ENCODE assay signal across 11 cellular contexts in the genomic region with DNA sequence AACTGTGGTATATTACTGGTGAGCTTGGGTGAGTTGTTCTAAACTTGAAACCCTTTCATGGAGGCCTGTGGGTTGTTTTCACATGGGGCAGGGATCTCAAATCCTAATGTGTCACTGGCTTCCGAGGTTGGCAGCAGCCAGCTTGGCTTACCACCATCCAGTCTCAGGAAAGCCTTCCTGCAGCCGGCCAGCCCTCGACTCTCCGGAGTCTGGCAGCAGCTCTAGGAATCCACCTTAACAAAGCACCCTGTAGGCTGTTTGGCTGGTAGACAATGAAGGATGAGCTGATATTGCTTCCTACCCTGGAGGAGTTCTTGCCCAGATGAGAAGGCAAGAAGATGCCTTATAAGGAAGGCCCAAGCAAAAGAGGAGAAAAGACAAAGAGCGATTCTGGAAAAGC.
DNase-seq lines count a peak whose midpoint lies in the region; ATAC-seq and TF ChIP-seq lines count a peak whose summit lies in the region.
"Had no signal": no experiment of that assay in that cellular context is flagged by ENCODE, and none has a peak within 500 bp of the region (broad histone marks: within the 10 kb centered on the region; RNA-seq: fewer than 3 reads in every experiment).

No MANE protein-coding gene starts in this region.

- peaks cover 5% of the 10 kb centered on the region for H3F3A ChIP-seq in SK-N-SH (replicated peaks; ENCODE audit: insufficient read depth)

- WGBS in SK-N-SH (ENCODE audit: low lambda C conversion rate), result 55% methylated on average over 5 of the region's 5 CpGs

- intact Hi-C loops in activated CD4-positive, alpha-beta T cell treated with anti-CD3 and anti-CD28 coated beads, Interleukin-2, amount 10 ng/mL, durations not matched to agents 24 days and 14 days (cut with micrococcal nuclease), result loop anchor here (5.0 to 10.0 kb wide), 2 partner anchors 41 to 231 kb away; no protein-coding TSS in a partner anchor

- TF ChIP-seq CTCF in SK-N-SH (IDR thresholded peaks at IDR 0.05) (no peak), nephron progenitor cell (IDR thresholded peaks at IDR 0.05) (no peak)

- H3K9me3 Mint-ChIP-seq in CD8-positive, alpha-beta memory T cell, result no peaks in the 10 kb centered on the region
- no peaks in the 10 kb centered on the region for H3K9me3 Mint-ChIP-seq in nephron progenitor cell
- no peaks in the 10 kb centered on the region for H3K9me3 Mint-ChIP-seq in stimulated activated effector memory CD8-positive, alpha-beta T cell treated with anti-CD3 and anti-CD28 coated beads, Interleukin-12 subunit alpha, Interleukin-12 subunit beta, amount 100 ng/mL, for 72 hours
- H3K9me3 Mint-ChIP-seq in activated CD4-positive, alpha-beta T cell treated with anti-CD3 and anti-CD28 coated beads, Interleukin-2, amount 10 ng/mL, durations not matched to agents 24 days and 14 days, result no peaks in the 10 kb centered on the region
- H3K9me3 Mint-ChIP-seq: T-helper 1 cell treated with Interleukin-12 subunit alpha and Interleukin-12 subunit beta and Interleukin-4 antibody, amounts not matched to agents 30 μg/mL and 1 μg/mL, for 36 hours had no signal

- ATAC-seq in stimulated activated effector memory CD8-positive, alpha-beta T cell treated with anti-CD3 and anti-CD28 coated beads, Interleukin-12 subunit alpha, Interleukin-12 subunit beta, amount 100 ng/mL, for 72 hours, result no peak
- ATAC-seq in GM18909 (IDR thresholded peaks at IDR 0.05; ENCODE audit: poor library complexity, unreplicated experiment), result no peak

- H3K4me2 ChIP-seq in SK-N-SH, result no peak overlapping the region

- CTCF ChIA-PET in CD8-positive, alpha-beta memory T cell (lab: Charles Lee), result no interaction called here
- CTCF ChIA-PET in SK-N-SH (lab: Yijun Ruan, JAX), result interaction anchor here (1.5 kb wide), 2 partner anchors 339 to 341 kb away, joined by 3 to 15 read pairs; no protein-coding TSS in a partner anchor

- H2AFZ ChIP-seq in SK-N-SH (ENCODE audit: low read depth), result no peak overlapping the region; the same call in 1 of the 2 replicates

- peaks cover 5% of the 10 kb centered on the region for H3K36me3 ChIP-seq in CD8-positive, alpha-beta memory T cell (ENCODE audit: insufficient read depth, low read length)
- peaks cover 0 to 14% of the 10 kb centered on the region in 2 experiments for H3K36me3 ChIP-seq in SK-N-SH (replicated peaks in 1 of 2; ENCODE audit: control insufficient read depth in 1 of 2, insufficient read depth in 2 of 2, low read length in 1 of 2)

- no peaks in the 10 kb centered on the region for H3K9me3 ChIP-seq in CD8-positive, alpha-beta memory T cell (ENCODE audit: low read length)
- H3K9me3 ChIP-seq in SK-N-SH, result no peaks in the 10 kb centered on the region
- H3K9me3 ChIP-seq: tibial nerve had no signal

- no peaks in the 10 kb centered on the region for H4K20me1 ChIP-seq in SK-N-SH (ENCODE audit: insufficient read depth)

- no peaks in the 10 kb centered on the region for H3K27me3 Mint-ChIP-seq in CD8-positive, alpha-beta memory T cell
- H3K27me3 Mint-ChIP-seq in nephron progenitor cell (ENCODE audit: low read depth, poor library complexity), result no peaks in the 10 kb centered on the region
- no peaks in the 10 kb centered on the region for H3K27me3 Mint-ChIP-seq in activated CD4-positive, alpha-beta T cell treated with anti-CD3 and anti-CD28 coated beads, Interleukin-2, amount 10 ng/mL, durations not matched to agents 24 days and 14 days

- no peak for DNase-seq in CD8-positive, alpha-beta memory T cell
- DNase-seq in SK-N-SH, result peak; percentile 41
- DNase-seq in globus pallidus (ENCODE audit: low spot score), result peak; percentile 25
- DNase-seq in nephron progenitor cell, result no peak
- no peak for DNase-seq in stimulated activated effector memory CD8-positive, alpha-beta T cell treated with anti-CD3 and anti-CD28 coated beads, Interleukin-12 subunit alpha, Interleukin-12 subunit beta, amount 100 ng/mL, for 72 hours (ENCODE audit: low spot score in 2 of 2)
- no peak for DNase-seq in SIG-M5 (lab: John Stamatoyannopoulos, UW)
- no peak for DNase-seq in activated CD4-positive, alpha-beta T cell treated with anti-CD3 and anti-CD28 coated beads, Interleukin-2, amount 10 ng/mL, durations not matched to agents 24 days and 14 days
- DNase-seq: DMS 273 treated with DMSO at 0.1 percent for 48 hours had no signal

- H3K27me3 ChIP-seq in CD8-positive, alpha-beta memory T cell (ENCODE audit: insufficient read depth, low read length, poor library complexity, severe bottlenecking), result no peaks in the 10 kb centered on the region
- H3K27me3 ChIP-seq in SK-N-SH (ENCODE audit: insufficient read depth), result no peaks in the 10 kb centered on the region
- H3K27me3 ChIP-seq: tibial nerve had no signal

- H3K9ac ChIP-seq in SK-N-SH, result no peak overlapping the region

- H3K27ac ChIP-seq in CD8-positive, alpha-beta memory T cell (ENCODE audit: low read depth, low read length), result no peak overlapping the region
- peak overlapping the region; percentile 17 to 86; a peak in 3 of 4 replicates for H3K27ac ChIP-seq in SK-N-SH (ENCODE audit: low read depth in 2 of 2, low read length in 1 of 2)
- H3K27ac ChIP-seq: tibial nerve had no signal

- TF ChIP-seq RAD21 in SK-N-SH (IDR thresholded peaks at IDR 0.05; ENCODE audit: low read length), result peak; percentile 14; the same call in 1 of the 2 replicates

- H3K4me3 ChIP-seq in CD8-positive, alpha-beta memory T cell (ENCODE audit: low read length), result no peak overlapping the region
- no peak overlapping the region for H3K4me3 ChIP-seq in SK-N-SH (ENCODE audit: low read depth in 2 of 2, low read length in 1 of 2)
- H3K4me3 ChIP-seq: tibial nerve had no signal

- no peak for TF ChIP-seq EP300 in SK-N-SH (IDR thresholded peaks at IDR 0.05; ENCODE audit: borderline replicate concordance in 1 of 2, low read depth in 1 of 2, low read length in 1 of 2)

- POLR2A ChIA-PET in CD8-positive, alpha-beta memory T cell (lab: Charles Lee), result interaction anchor here (0.5 to 0.7 kb wide), 2 partner anchors 50 to 509 kb away, joined by 3 read pairs; no protein-coding TSS in a partner anchor
- POLR2A ChIA-PET in SK-N-SH (lab: Yijun Ruan, JAX), result interaction anchor here (0.8 to 1.1 kb wide), 2 partner anchors 189 to 190 kb away, joined by 3 read pairs; no protein-coding TSS in a partner anchor

- peaks cover 78 to 95% (median 94%) of the 10 kb centered on the region in 3 donors for H3K4me1 Mint-ChIP-seq in CD8-positive, alpha-beta memory T cell
- H3K4me1 Mint-ChIP-seq in nephron progenitor cell, result peaks cover 18% of the 10 kb centered on the region
- H3K4me1 Mint-ChIP-seq in stimulated activated effector memory CD8-positive, alpha-beta T cell treated with anti-CD3 and anti-CD28 coated beads, Interleukin-12 subunit alpha, Interleukin-12 subunit beta, amount 100 ng/mL, for 72 hours, result peaks cover 62% of the 10 kb centered on the region
- H3K4me1 Mint-ChIP-seq in activated CD4-positive, alpha-beta T cell treated with anti-CD3 and anti-CD28 coated beads, Interleukin-2, amount 10 ng/mL, durations not matched to agents 24 days and 14 days, result peaks cover 22% of the 10 kb centered on the region

- H3K27ac Mint-ChIP-seq in CD8-positive, alpha-beta memory T cell, result peak overlapping the region in 6 of 8 donors; percentile 62 to 87 (median 79)
- peak overlapping the region; percentile 20 for H3K27ac Mint-ChIP-seq in nephron progenitor cell
- no peak overlapping the region for H3K27ac Mint-ChIP-seq in stimulated activated effector memory CD8-positive, alpha-beta T cell treated with anti-CD3 and anti-CD28 coated beads, Interleukin-12 subunit alpha, Interleukin-12 subunit beta, amount 100 ng/mL, for 72 hours
- H3K27ac Mint-ChIP-seq in activated CD4-positive, alpha-beta T cell treated with anti-CD3 and anti-CD28 coated beads, Interleukin-2, amount 10 ng/mL, durations not matched to agents 24 days and 14 days, result no peak overlapping the region
- H3K27ac Mint-ChIP-seq: T-helper 1 cell treated with Interleukin-12 subunit alpha and Interleukin-12 subunit beta and Interleukin-4 antibody, amounts not matched to agents 30 μg/mL and 1 μg/mL, for 36 hours had no signal

- H3K4me1 ChIP-seq in CD8-positive, alpha-beta memory T cell (ENCODE audit: insufficient read depth, low read length), result peaks cover 43% of the 10 kb centered on the region
- H3K4me1 ChIP-seq in SK-N-SH (ENCODE audit: control insufficient read depth in 1 of 2, insufficient read depth in 2 of 2, low read depth in 1 of 2, low read length in 1 of 2), result peaks cover 6 to 33% of the 10 kb centered on the region in 2 experiments; a peak in 3 of 4 replicates

- peak overlapping the region in 1 of 7 donors; percentile 54 for H3K4me3 Mint-ChIP-seq in CD8-positive, alpha-beta memory T cell
- no peak overlapping the region for H3K4me3 Mint-ChIP-seq in nephron progenitor cell
- H3K4me3 Mint-ChIP-seq in stimulated activated effector memory CD8-positive, alpha-beta T cell treated with anti-CD3 and anti-CD28 coated beads, Interleukin-12 subunit alpha, Interleukin-12 subunit beta, amount 100 ng/mL, for 72 hours, result no peak overlapping the region
- H3K4me3 Mint-ChIP-seq in activated CD4-positive, alpha-beta T cell treated with anti-CD3 and anti-CD28 coated beads, Interleukin-2, amount 10 ng/mL, durations not matched to agents 24 days and 14 days, result no peak overlapping the region
- H3K4me3 Mint-ChIP-seq: T-helper 1 cell treated with Interleukin-12 subunit alpha and Interleukin-12 subunit beta and Interleukin-4 antibody, amounts not matched to agents 30 μg/mL and 1 μg/mL, for 36 hours had no signal

- peaks cover 0 to 34% (median 18%) of the 10 kb centered on the region in 3 donors for H3K36me3 Mint-ChIP-seq in CD8-positive, alpha-beta memory T cell
- peaks cover 22% of the 10 kb centered on the region for H3K36me3 Mint-ChIP-seq in nephron progenitor cell (ENCODE audit: low read depth)
- peaks cover 17% of the 10 kb centered on the region for H3K36me3 Mint-ChIP-seq in stimulated activated effector memory CD8-positive, alpha-beta T cell treated with anti-CD3 and anti-CD28 coated beads, Interleukin-12 subunit alpha, Interleukin-12 subunit beta, amount 100 ng/mL, for 72 hours
- H3K36me3 Mint-ChIP-seq in activated CD4-positive, alpha-beta T cell treated with anti-CD3 and anti-CD28 coated beads, Interleukin-2, amount 10 ng/mL, durations not matched to agents 24 days and 14 days (ENCODE audit: low read depth), result peaks cover 21% of the 10 kb centered on the region

- no peaks in the 10 kb centered on the region for H3K9me2 ChIP-seq in SK-N-SH

- no peaks in the 10 kb centered on the region for H3K79me2 ChIP-seq in SK-N-SH (ENCODE audit: insufficient read depth)

TF ChIP-seq in SK-N-SH, 30 proteins besides CTCF, POLR2A, EP300 and RAD21:
- TF ChIP-seq RFX5 (IDR thresholded peaks at IDR 0.05; ENCODE audit: low read length) (no peak), TEAD4 (IDR thresholded peaks at IDR 0.05; ENCODE audit: borderline replicate concordance, insufficient read depth) (no peak), POLR2AphosphoS5 (IDR thresholded peaks at IDR 0.05; ENCODE audit: low read depth, low read length) (no peak), MXI1 (IDR thresholded peaks at IDR 0.05; ENCODE audit: low read depth, low read length) (peak; percentile 20; the same call in 1 of the 2 replicates), ELF1 (IDR thresholded peaks at IDR 0.05) (no peak)

Comparison
In these comparisons a context has a peak if more than half of its experiments do, and no peak if none do; other contexts are left out.
1. DNase-seq: peak in SK-N-SH (single experiment) and globus pallidus (single experiment); none in CD8-positive, alpha-beta memory T cell (0 of 5), nephron progenitor cell (single experiment), stimulated activated effector memory CD8-positive, alpha-beta T cell treated with anti-CD3 and anti-CD28 coated beads, Interleukin-12 subunit alpha, Interleukin-12 subunit beta, amount 100 ng/mL, for 72 hours (0 of 2), SIG-M5 (single experiment) and activated CD4-positive, alpha-beta T cell treated with anti-CD3 and anti-CD28 coated beads, Interleukin-2, amount 10 ng/mL, durations not matched to agents 24 days and 14 days (single experiment).
2. H3K27ac Mint-ChIP-seq: peak in CD8-positive, alpha-beta memory T cell (6 of 8) and nephron progenitor cell (single experiment); none in stimulated activated effector memory CD8-positive, alpha-beta T cell treated with anti-CD3 and anti-CD28 coated beads, Interleukin-12 subunit alpha, Interleukin-12 subunit beta, amount 100 ng/mL, for 72 hours (single experiment) and activated CD4-positive, alpha-beta T cell treated with anti-CD3 and anti-CD28 coated beads, Interleukin-2, amount 10 ng/mL, durations not matched to agents 24 days and 14 days (single experiment).